ENCODE assay signal across 16 cellular contexts in the genomic region with DNA sequence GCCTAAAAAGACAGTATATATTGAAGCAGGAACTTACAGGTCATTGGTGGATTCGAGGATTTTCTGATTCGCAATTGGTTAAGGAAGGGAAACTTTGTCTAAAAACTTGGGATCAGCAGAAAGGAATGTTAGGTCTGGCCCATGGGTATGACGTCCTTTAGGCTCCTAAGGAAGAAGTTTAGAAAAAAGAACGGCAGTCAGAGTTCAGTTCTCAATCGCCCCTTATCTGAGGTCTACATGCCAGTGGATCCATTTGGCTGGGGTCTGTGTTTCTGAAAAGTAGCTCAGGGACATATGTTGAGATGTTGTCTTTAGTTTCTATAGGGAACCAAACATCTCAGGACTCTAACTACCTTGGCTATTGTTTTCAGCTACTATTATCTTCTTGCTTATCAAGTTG. TPM values are rescaled to one million over a fixed set of nuclear protein-coding genes. Genes with fewer than 3 reads are reported as not detected.
DNase-seq lines count a peak whose midpoint lies in the region; TF ChIP-seq lines count a peak whose summit lies in the region.
"Had no signal": no experiment of that assay in that cellular context is flagged by ENCODE, and none has a peak within 500 bp of the region (broad histone marks: within the 10 kb centered on the region; RNA-seq: fewer than 3 reads in every experiment).

No MANE protein-coding gene starts in this region.

- H3K4me3 ChIP-seq in HUES6 (ENCODE audit: low read depth, low read length): no peak overlapping the region
- no peak overlapping the region for H3K4me3 ChIP-seq in adrenal gland
- H3K4me3 ChIP-seq in smooth muscle cell: no peak overlapping the region
- no peak overlapping the region for H3K4me3 ChIP-seq in uterus
- H3K4me3 ChIP-seq: SK-N-MC had no signal

- H3K27me3 ChIP-seq in HUES6 (ENCODE audit: control insufficient read depth, insufficient read depth, low read length): no peaks in the 10 kb centered on the region
- no peaks in the 10 kb centered on the region for H3K27me3 ChIP-seq in adrenal gland
- no peaks in the 10 kb centered on the region for H3K27me3 ChIP-seq in layer of hippocampus (ENCODE audit: control insufficient read depth, insufficient read depth, low read length)
- no peaks in the 10 kb centered on the region for H3K27me3 ChIP-seq in smooth muscle cell (ENCODE audit: low read depth)
- H3K27me3 ChIP-seq in uterus: no peaks in the 10 kb centered on the region

- H3K4me1 ChIP-seq in HUES6 (ENCODE audit: control insufficient read depth, insufficient read depth, low read length): peaks cover 34% of the 10 kb centered on the region
- peaks cover 0 to 11% of the 10 kb centered on the region in 2 donors for H3K4me1 ChIP-seq in adrenal gland (replicated peaks in 1 of 2)
- peaks cover 4% of the 10 kb centered on the region for H3K4me1 ChIP-seq in smooth muscle cell (ENCODE audit: low read depth)
- H3K4me1 ChIP-seq in uterus: no peaks in the 10 kb centered on the region

- H2AFZ ChIP-seq in smooth muscle cell (ENCODE audit: low read depth): peak overlapping the region; percentile 95

- H3K9me3 ChIP-seq in HUES6 (ENCODE audit: control insufficient read depth, insufficient read depth, low read depth, low read length) (peaks cover 7% of the 10 kb centered on the region), adrenal gland (replicated peaks in 1 of 3) (no peaks in the 10 kb centered on the region), smooth muscle cell (replicated peaks; ENCODE audit: low read depth) (no peaks in the 10 kb centered on the region), uterus (no peaks in the 10 kb centered on the region)

- H3K9ac ChIP-seq in HUES6 (ENCODE audit: low read length): no peak overlapping the region
- peak overlapping the region; percentile 41 for H3K9ac ChIP-seq in smooth muscle cell (ENCODE audit: low read depth)

- TF ChIP-seq POLR2A in adrenal gland (IDR thresholded peaks at IDR 0.05) (no peak), uterus (IDR thresholded peaks at IDR 0.05) (no peak)

- H3F3A ChIP-seq in smooth muscle cell (ENCODE audit: low read depth): no peaks in the 10 kb centered on the region

- no peaks in the 10 kb centered on the region for H4K20me1 ChIP-seq in smooth muscle cell (ENCODE audit: low read depth)

- H3K36me3 ChIP-seq in HUES6 (ENCODE audit: control insufficient read depth, insufficient read depth, low read length) (no peaks in the 10 kb centered on the region), adrenal gland (replicated peaks in 1 of 2) (no peaks in the 10 kb centered on the region), smooth muscle cell (ENCODE audit: low read depth) (no peaks in the 10 kb centered on the region), uterus (no peaks in the 10 kb centered on the region)

- no peak for DNase-seq in adrenal gland
- no peak for DNase-seq in smooth muscle cell (lab: John Stamatoyannopoulos, UW; ENCODE audit: unreplicated experiment)
- DNase-seq in NCI-H748 (lab: John Stamatoyannopoulos, UW; ENCODE audit: unreplicated experiment): no peak
- no peak for DNase-seq in uterus
- no peak for DNase-seq in HuH-7 (ENCODE audit: low spot score)
- DNase-seq in activated CD4-positive, alpha-beta T cell treated with anti-CD3 and anti-CD28 coated beads, Interleukin-2, amount 50 U/mL, for 1 hour: no peak
- DNase-seq: activated naive CD4-positive, alpha-beta T cell treated with Interleukin-2 at 50 U/mL for 16 hours; cortex of kidney; NCI-H2081 treated with DMSO at 0.1 percent for 48 hours; NCI-H524 treated with DMSO at 0.1 percent for 48 hours; PC-3; retina; T1000 had no signal

- intact Hi-C loops in adrenal gland (cut with DNase I): no loop called here
- intact Hi-C loops in uterus (cut with DNase I; ENCODE audit: low total_unique reads): no loop called here

- 75 to 83% (median 80%) methylated on average over 5 of the region's 5 CpGs for WGBS in adrenal gland, 4 donors
- 38% methylated on average over 5 of the region's 5 CpGs for WGBS in smooth muscle cell (ENCODE audit: low lambda C conversion rate)

- H3K27ac ChIP-seq in HUES6 (ENCODE audit: low read depth, low read length): 0 out of 2 replicates have a peak overlapping the region, but pooled peaks have one; percentile 7
- H3K27ac ChIP-seq in adrenal gland: peak overlapping the region in 3 of 5 donors; percentile 9 to 52 (median 14)
- peak overlapping the region; percentile 35 for H3K27ac ChIP-seq in layer of hippocampus (ENCODE audit: low read depth, low read length)
- peak overlapping the region; percentile 85 for H3K27ac ChIP-seq in smooth muscle cell (ENCODE audit: low read depth)
- H3K27ac ChIP-seq in uterus: no peak overlapping the region
- H3K27ac ChIP-seq: SK-N-MC had no signal

- no peaks in the 10 kb centered on the region for H3K79me2 ChIP-seq in smooth muscle cell (ENCODE audit: low read depth)

- H3K4me2 ChIP-seq in smooth muscle cell: peak overlapping the region; percentile 50

- TF ChIP-seq CTCF in adrenal gland (IDR thresholded peaks at IDR 0.05): no peak
- TF ChIP-seq CTCF in smooth muscle cell (IDR thresholded peaks at IDR 0.05; ENCODE audit: borderline replicate concordance, insufficient read depth, poor library complexity, severe bottlenecking): no peak
- TF ChIP-seq CTCF in uterus (IDR thresholded peaks at IDR 0.05): no peak

RNA-seq across cellular contexts. Expression of gene ACP3, which starts 33.2 kb away (rescaled TPM):
- 10 to 100 TPM in 4 of 8 donors, 1 to 10 TPM in 4; 3.1 to 30.8 (median 9.1) TPM for total RNA-seq in adrenal gland
- polyA plus RNA-seq in adrenal gland: 1 to 10 TPM in 1 of 3 donors, under 1 TPM in 2; 0.48 to 5.1 (median 0.91) TPM
- total RNA-seq in smooth muscle cell: 32.5 and 36.6 TPM in 2 replicates
- 27.0 and 35.8 TPM in 2 replicates for polyA plus RNA-seq in smooth muscle cell
- 1 to 10 TPM in 2 of 4 donors, not detected in 2; 1.4 to 5.6 TPM for total RNA-seq in uterus

Comparison
In these comparisons a context has a peak if more than half of its experiments do, and no peak if none do; other contexts are left out.
1. H3K27ac ChIP-seq: peak in HUES6 (single experiment), adrenal gland (3 of 5), layer of hippocampus (single experiment) and smooth muscle cell (single experiment); none in uterus (0 of 2).